Comparison of ENCODE assay signal across 23 cellular contexts in the genomic region with DNA sequence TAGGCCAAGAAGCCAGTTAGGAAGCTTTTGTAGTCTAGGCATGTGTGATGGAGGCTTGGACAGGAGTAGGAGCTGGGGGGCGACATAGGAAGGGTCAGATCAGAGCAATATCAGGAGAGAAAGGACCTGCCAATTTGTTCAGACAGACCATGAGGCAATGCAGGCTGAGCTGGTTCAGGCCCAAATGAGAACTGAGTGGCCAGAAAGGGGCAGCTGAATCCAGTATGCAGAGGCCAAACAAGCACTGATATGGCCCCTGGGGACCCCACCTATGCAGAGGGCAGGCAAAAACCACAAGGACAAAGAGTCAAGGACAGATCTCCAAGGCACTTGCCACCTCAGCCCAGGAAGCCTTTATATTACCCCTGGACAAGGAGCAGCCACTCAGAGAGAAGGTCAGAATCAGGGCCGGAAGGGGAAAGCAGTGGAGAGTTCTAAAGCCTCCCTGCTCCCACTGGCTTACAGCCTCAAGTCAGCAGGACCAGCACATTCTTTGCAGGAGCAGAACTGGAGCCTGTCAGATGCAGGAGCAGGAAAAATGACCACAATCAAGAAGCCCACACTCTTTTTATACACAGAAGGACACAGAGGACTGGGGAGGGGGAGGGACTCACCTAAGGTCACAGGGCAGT.
"Had no signal": no experiment of that assay in that cellular context is flagged by ENCODE, and none has a peak within 500 bp of the region (broad histone marks: within the 10 kb centered on the region; RNA-seq: fewer than 3 reads in every experiment).

No MANE protein-coding gene starts in this region.

- DNase-seq: activated CD4-positive, alpha-beta T cell treated with anti-CD3 and anti-CD28 coated beads for 4 hours; activated CD8-positive, alpha-beta T cell treated with anti-CD3 and anti-CD28 coated beads for 36 hours; activated gamma-delta T cell; activated T-cell treated with anti-CD3 and anti-CD28 coated beads, Interleukin-2, amount 50 U/mL, for 72 hours; endodermal cell; left lung; natural killer cell; occipital lobe; sigmoid colon; spleen; stimulated activated CD4-positive, alpha-beta T cell treated with anti-CD3 and anti-CD28 coated beads, Interleukin-1b, Interleukin-23, amount 100 ng/mL, for 48 hours; stomach; T-helper 2 cell; thyroid gland had no signal

- H3K36me3 ChIP-seq: left lung, prostate gland, sigmoid colon, spleen, stomach, thyroid gland, vagina had no signal

- H3K4me3 ChIP-seq: left lung, prostate gland, sigmoid colon, spleen, stomach, thyroid gland, vagina had no signal

- H3K36me3 Mint-ChIP-seq: activated naive CD4-positive, alpha-beta T cell treated with anti-CD3 and anti-CD28 coated beads, Interleukin-2, amount 50 U/mL, for 72 hours; brain; natural killer cell had no signal

- ATAC-seq: activated CD8-positive, alpha-beta T cell treated with anti-CD3 and anti-CD28 coated beads for 36 hours; activated naive CD4-positive, alpha-beta T cell treated with anti-CD3 and anti-CD28 coated beads, Interleukin-2, amount 50 U/mL, for 72 hours; activated T-cell treated with anti-CD3 and anti-CD28 coated beads, Interleukin-2, amount 50 U/mL, for 72 hours; left lung; natural killer cell; WTC11 had no signal

- FAIRE-seq: frontal cortex had no signal

- H3K4me3 Mint-ChIP-seq: activated CD8-positive, alpha-beta T cell treated with anti-CD3 and anti-CD28 coated beads for 36 hours; activated T-cell treated with anti-CD3 and anti-CD28 coated beads, Interleukin-2, amount 50 U/mL, for 72 hours; brain; central memory CD8-positive, alpha-beta T cell; dendritic cell treated with granulocyte-macrophage colony-stimulating factor and Interleukin-4, amounts not matched to agents 40 ng/mL and 50 ng/mL, for 4 days; endodermal cell; memory B cell; natural killer cell; WTC11 had no signal

- H3K27me3 ChIP-seq: left lung, sigmoid colon, spleen, stomach, thyroid gland, vagina had no signal

- H3K27ac ChIP-seq: left lung, prostate gland, sigmoid colon, spleen, vagina had no signal

- H3K4me1 ChIP-seq: left lung, prostate gland, sigmoid colon, vagina had no signal

- H3K4me1 Mint-ChIP-seq: brain; central memory CD8-positive, alpha-beta T cell; natural killer cell had no signal

- H3K9me3 Mint-ChIP-seq: activated CD8-positive, alpha-beta T cell treated with anti-CD3 and anti-CD28 coated beads for 36 hours; activated naive CD4-positive, alpha-beta T cell treated with anti-CD3 and anti-CD28 coated beads, Interleukin-2, amount 50 U/mL, for 72 hours; activated T-cell treated with anti-CD3 and anti-CD28 coated beads, Interleukin-2, amount 50 U/mL, for 72 hours; central memory CD8-positive, alpha-beta T cell; dendritic cell treated with granulocyte-macrophage colony-stimulating factor and Interleukin-4, amounts not matched to agents 40 ng/mL and 50 ng/mL, for 4 days; natural killer cell had no signal

- H3K9me3 ChIP-seq: left lung, prostate gland, sigmoid colon, spleen, stomach, thyroid gland, vagina had no signal

- H3K27me3 Mint-ChIP-seq: activated CD8-positive, alpha-beta T cell treated with anti-CD3 and anti-CD28 coated beads for 36 hours; dendritic cell treated with granulocyte-macrophage colony-stimulating factor and Interleukin-4, amounts not matched to agents 40 ng/mL and 50 ng/mL, for 4 days; memory B cell had no signal

- H3K27ac Mint-ChIP-seq: activated CD8-positive, alpha-beta T cell treated with anti-CD3 and anti-CD28 coated beads for 36 hours; activated naive CD4-positive, alpha-beta T cell treated with anti-CD3 and anti-CD28 coated beads, Interleukin-2, amount 50 U/mL, for 72 hours; activated T-cell treated with anti-CD3 and anti-CD28 coated beads, Interleukin-2, amount 50 U/mL, for 72 hours; dendritic cell treated with granulocyte-macrophage colony-stimulating factor and Interleukin-4, amounts not matched to agents 40 ng/mL and 50 ng/mL, for 4 days; endodermal cell; memory B cell; natural killer cell; WTC11 had no signal
